In genomic region chr12:121535150-121536057, GRCh38 we compare ENCODE assay signal across 9 cellular contexts. TPM values are rescaled to one million over a fixed set of nuclear protein-coding genes. Genes with fewer than 3 reads are reported as not detected.
DNase-seq lines count a peak whose midpoint lies in the region; ATAC-seq and TF ChIP-seq lines count a peak whose summit lies in the region.
"Had no signal": no experiment of that assay in that cellular context is flagged by ENCODE, and none has a peak within 500 bp of the region (broad histone marks: within the 10 kb centered on the region; RNA-seq: fewer than 3 reads in every experiment).

No MANE protein-coding gene starts in this region.

- H3K9me3 Mint-ChIP-seq in brain, result no peaks in the 10 kb centered on the region

- H3K9me3 ChIP-seq in heart left ventricle, result no peaks in the 10 kb centered on the region
- no peaks in the 10 kb centered on the region for H3K9me3 ChIP-seq in mononuclear cell (ENCODE audit: low read depth, low read length)

- H3K4me1 ChIP-seq in heart left ventricle, result peaks cover 0 to 76% (median 61%) of the 10 kb centered on the region in 12 donors
- peaks cover 63% of the 10 kb centered on the region for H3K4me1 ChIP-seq in mononuclear cell (ENCODE audit: insufficient read depth, low read length)
- H3K4me1 ChIP-seq in urinary bladder (ENCODE audit: insufficient read depth), result peaks cover 2% of the 10 kb centered on the region

- TF ChIP-seq POLR2A in heart left ventricle (IDR thresholded peaks at IDR 0.05), result no peak

- H3K27ac ChIP-seq in heart left ventricle (peak overlapping the region in 11 of 12 donors; percentile 93 to 98 (median 96)), urinary bladder (ENCODE audit: low read depth) (no peak overlapping the region)

- TF ChIP-seq CTCF in heart left ventricle (IDR thresholded peaks at IDR 0.05), result no peak
- TF ChIP-seq CTCF in brain (conservative IDR thresholded peaks at IDR 0.05), result no peak

- 22 to 35% (median 27%) methylated on average over 8 to 13 of the region's 13 CpGs for WGBS in heart left ventricle, 4 donors
- WGBS in urinary bladder, result 25% methylated on average over 13 of the region's 13 CpGs

- peak overlapping the region; percentile 85 to 89 (median 87) for H3K4me3 Mint-ChIP-seq in brain

- intact Hi-C loops in heart left ventricle (cut with DNase I), result loop anchor here in 5 of 10 donors (1.0 to 5.0 kb wide), 5 partner anchors 15 to 92 kb away; partner anchors contain the start of genes KDM2B (in 1 of the 5) and ORAI1 (in 1 of the 5)
- intact Hi-C loops in Right ventricle myocardium inferior (cut with DNase I), result loop anchor here (2.0 to 5.0 kb wide), 2 partner anchors 35 to 47 kb away; partner anchors contain the start of gene KDM2B

- H3K36me3 ChIP-seq in heart left ventricle (peaks cover 0 to 21% (median 6%) of the 10 kb centered on the region in 9 donors), urinary bladder (ENCODE audit: insufficient read depth) (no peaks in the 10 kb centered on the region)

- H3K36me3 Mint-ChIP-seq in brain, result peaks cover 30% of the 10 kb centered on the region

- H3K4me3 ChIP-seq in heart left ventricle, result peak overlapping the region; percentile 4 to 92 (median 78)
- peak overlapping the region; percentile 52 for H3K4me3 ChIP-seq in mononuclear cell (ENCODE audit: low read length)
- H3K4me3 ChIP-seq in urinary bladder (ENCODE audit: low read depth, low read length), result peak overlapping the region; percentile 23

- ATAC-seq in heart left ventricle (no peak), Right ventricle myocardium inferior (no peak)

- H3K4me1 Mint-ChIP-seq in brain, result peaks cover 62% of the 10 kb centered on the region

- peak overlapping the region; percentile 62 to 98 (median 92) for H3K27ac Mint-ChIP-seq in brain

- DNase-seq in heart left ventricle, result peak in 1 of 5 donors; percentile 55
- no peak for DNase-seq in Right ventricle myocardium inferior (ENCODE audit: missing footprints)
- no peak for DNase-seq in COLO668 (lab: John Stamatoyannopoulos, UW; ENCODE audit: unreplicated experiment)
- no peak for DNase-seq in H4 (ENCODE audit: low spot score)
- DNase-seq in EL, result no peak
- DNase-seq: SHP77 had no signal

- no peaks in the 10 kb centered on the region for H3K27me3 ChIP-seq in heart left ventricle
- no peaks in the 10 kb centered on the region for H3K27me3 ChIP-seq in mononuclear cell (ENCODE audit: insufficient read depth, low read length)

- H3K27me3 Mint-ChIP-seq in brain, result no peaks in the 10 kb centered on the region

RNA-seq across cellular contexts. Expression of gene KDM2B, which starts 45.4 kb away (rescaled TPM):
- total RNA-seq in heart left ventricle, result 10 to 100 TPM in 6 of 9 donors, 1 to 10 TPM in 3; 7.9 to 24.7 (median 11.9) TPM
- polyA plus RNA-seq in heart left ventricle, result 1 to 10 TPM; 7.3 to 9.9 TPM
- total RNA-seq in Right ventricle myocardium inferior, result 13.1 TPM
- polyA plus RNA-seq in brain (ENCODE audit: insufficient read depth, low read depth, low replicate concordance), result 29.7 TPM
- total RNA-seq in mononuclear cell, result 63.7 TPM
- total RNA-seq in urinary bladder, result 23.3 TPM
- polyA plus RNA-seq in urinary bladder, result 18.7 TPM
- total RNA-seq in H4 (2014; rRNA removed; shearing (Covaris generic)), result 18.4 and 19.7 TPM in 2 replicates

Comparison
In these comparisons a context has a peak if more than half of its experiments do, and no peak if none do; other contexts are left out.
1. H3K4me3 ChIP-seq: peak in every context shown above with its lines; median percentile 78 in heart left ventricle; 52 in mononuclear cell; 23 in urinary bladder.